In genomic region chr4:187416236-187416635, GRCh38 we compare ENCODE assay signal across 16 cellular contexts.
"Had no signal": no experiment of that assay in that cellular context is flagged by ENCODE, and none has a peak within 500 bp of the region (broad histone marks: within the 10 kb centered on the region; RNA-seq: fewer than 3 reads in every experiment).

No MANE protein-coding gene starts in this region.

- H3K9me3 ChIP-seq: esophagus squamous epithelium, psoas muscle had no signal

- FAIRE-seq: urothelium cell line had no signal

- H3K27ac ChIP-seq: esophagus squamous epithelium, psoas muscle, skin epidermis, stomach had no signal

- H3K4me1 ChIP-seq: psoas muscle, stomach had no signal

- H3K4me3 ChIP-seq: esophagus squamous epithelium, psoas muscle, skin epidermis, stomach had no signal

- H3K27me3 ChIP-seq: stomach had no signal

- DNase-seq: esophagus squamous epithelium; foreskin melanocyte; head of caudate nucleus; hippocampal formation; left colon; naive thymus-derived CD4-positive, alpha-beta T cell; nephron progenitor cell; psoas muscle; retina; stimulated activated CD4-positive, alpha-beta T cell treated with anti-CD3 and anti-CD28 coated beads, Interleukin-2, amount 100 ng/mL, for 24 hours; stimulated activated naive CD4-positive, alpha-beta T cell; stomach; substantia nigra had no signal

- ATAC-seq: left colon; naive thymus-derived CD4-positive, alpha-beta T cell; psoas muscle; sciatic nerve had no signal

- H3K36me3 ChIP-seq: esophagus squamous epithelium, stomach had no signal
